In the genomic region with DNA sequence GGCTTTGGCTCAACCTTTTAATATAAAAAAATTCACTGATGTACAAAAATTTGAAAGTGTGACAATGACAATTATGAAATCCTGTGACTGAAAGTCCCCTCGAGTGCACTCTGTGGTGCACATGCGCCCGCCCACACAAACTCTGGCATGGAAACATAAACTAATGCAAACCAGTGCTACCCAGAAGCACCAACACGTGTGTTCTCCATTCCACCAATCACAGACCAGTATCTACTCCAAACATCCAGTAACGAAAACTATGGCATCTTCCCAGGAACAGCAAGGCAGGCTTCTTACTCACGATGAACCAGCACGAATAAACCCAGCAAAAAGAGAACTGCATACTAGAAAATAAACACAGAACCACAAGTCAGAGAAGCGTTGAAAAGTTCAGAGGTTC, we compare ENCODE assay signal across 18 cellular contexts. TPM values are rescaled to one million over a fixed set of nuclear protein-coding genes. Genes with fewer than 3 reads are reported as not detected.
DNase-seq lines count a peak whose midpoint lies in the region; ATAC-seq and TF ChIP-seq lines count a peak whose summit lies in the region.
"Had no signal": no experiment of that assay in that cellular context is flagged by ENCODE, and none has a peak within 500 bp of the region (broad histone marks: within the 10 kb centered on the region; RNA-seq: fewer than 3 reads in every experiment).

No MANE protein-coding gene starts in this region.

- H3K36me3 Mint-ChIP-seq in activated CD8-positive, alpha-beta T cell treated with anti-CD3 and anti-CD28 coated beads for 36 hours (ENCODE audit: low read depth): peaks cover 36% of the 10 kb centered on the region
- peaks cover 50% of the 10 kb centered on the region for H3K36me3 Mint-ChIP-seq in activated CD8-positive, alpha-beta T cell treated with anti-CD3 and anti-CD28 coated beads, Interleukin-2, amount 10 ng/mL, durations not matched to agents 7 days and 5 days (ENCODE audit: low read depth)
- H3K36me3 Mint-ChIP-seq in stimulated activated effector memory CD8-positive, alpha-beta T cell treated with anti-CD3 and anti-CD28 coated beads, Interleukin-12 subunit alpha, Interleukin-12 subunit beta, amount 100 ng/mL, for 72 hours: peaks cover 87% of the 10 kb centered on the region

- CTCF ChIA-PET in activated CD8-positive, alpha-beta T cell treated with anti-CD3 and anti-CD28 coated beads for 36 hours (lab: Charles Lee): interaction anchor here (1.4 kb wide), 1 partner anchor 13 kb away, joined by 3 read pairs; no protein-coding TSS in a partner anchor
- CTCF ChIA-PET in activated CD8-positive, alpha-beta T cell treated with anti-CD3 and anti-CD28 coated beads, Interleukin-2, amount 10 ng/mL, durations not matched to agents 7 days and 5 days (lab: Charles Lee): interaction anchor here (0.7 to 1.4 kb wide), 4 partner anchors 11 to 81 kb away, joined by 3 to 5 read pairs (median 4); no protein-coding TSS in a partner anchor

- no peaks in the 10 kb centered on the region for H3K27me3 Mint-ChIP-seq in activated CD8-positive, alpha-beta T cell treated with anti-CD3 and anti-CD28 coated beads for 36 hours
- no peaks in the 10 kb centered on the region for H3K27me3 Mint-ChIP-seq in activated CD8-positive, alpha-beta T cell treated with anti-CD3 and anti-CD28 coated beads, Interleukin-2, amount 10 ng/mL, durations not matched to agents 7 days and 5 days (ENCODE audit: low read depth)
- H3K27me3 Mint-ChIP-seq: activated B cell treated with CpG ODN at 0.5 μM for 24 hours had no signal

- H3K27ac Mint-ChIP-seq in activated CD8-positive, alpha-beta T cell treated with anti-CD3 and anti-CD28 coated beads for 36 hours: peak overlapping the region; percentile 76
- H3K27ac Mint-ChIP-seq in activated CD8-positive, alpha-beta T cell treated with anti-CD3 and anti-CD28 coated beads, Interleukin-2, amount 10 ng/mL, durations not matched to agents 7 days and 5 days: no peak overlapping the region
- peak overlapping the region; percentile 88 for H3K27ac Mint-ChIP-seq in stimulated activated effector memory CD8-positive, alpha-beta T cell treated with anti-CD3 and anti-CD28 coated beads, Interleukin-12 subunit alpha, Interleukin-12 subunit beta, amount 100 ng/mL, for 72 hours

- no peaks in the 10 kb centered on the region for H3K9me3 Mint-ChIP-seq in activated CD8-positive, alpha-beta T cell treated with anti-CD3 and anti-CD28 coated beads for 36 hours
- no peaks in the 10 kb centered on the region for H3K9me3 Mint-ChIP-seq in activated CD8-positive, alpha-beta T cell treated with anti-CD3 and anti-CD28 coated beads, Interleukin-2, amount 10 ng/mL, durations not matched to agents 7 days and 5 days (ENCODE audit: insufficient read depth)
- no peaks in the 10 kb centered on the region for H3K9me3 Mint-ChIP-seq in stimulated activated effector memory CD8-positive, alpha-beta T cell treated with anti-CD3 and anti-CD28 coated beads, Interleukin-12 subunit alpha, Interleukin-12 subunit beta, amount 100 ng/mL, for 72 hours
- H3K9me3 Mint-ChIP-seq: activated B cell treated with CpG ODN at 0.5 μM for 24 hours had no signal

- TF ChIP-seq CTCF in activated CD8-positive, alpha-beta T cell treated with anti-CD3 and anti-CD28 coated beads for 36 hours (IDR thresholded peaks at IDR 0.05): no peak

- H3K4me1 Mint-ChIP-seq in activated CD8-positive, alpha-beta T cell treated with anti-CD3 and anti-CD28 coated beads for 36 hours (ENCODE audit: low read depth): peaks cover 40% of the 10 kb centered on the region
- H3K4me1 Mint-ChIP-seq in activated CD8-positive, alpha-beta T cell treated with anti-CD3 and anti-CD28 coated beads, Interleukin-2, amount 10 ng/mL, durations not matched to agents 7 days and 5 days (ENCODE audit: low read depth): no peaks in the 10 kb centered on the region
- peaks cover 53% of the 10 kb centered on the region for H3K4me1 Mint-ChIP-seq in stimulated activated effector memory CD8-positive, alpha-beta T cell treated with anti-CD3 and anti-CD28 coated beads, Interleukin-12 subunit alpha, Interleukin-12 subunit beta, amount 100 ng/mL, for 72 hours
- H3K4me1 Mint-ChIP-seq: activated B cell treated with CpG ODN at 0.5 μM for 24 hours had no signal

- H3K27ac ChIP-seq in substantia nigra (ENCODE audit: low read depth, low read length, poor library complexity, severe bottlenecking): no peak overlapping the region
- H3K27ac ChIP-seq: hepatocyte, lower lobe of right lung, SK-N-MC, transverse colon had no signal

- intact Hi-C loops in activated CD8-positive, alpha-beta T cell treated with anti-CD3 and anti-CD28 coated beads for 36 hours (cut with micrococcal nuclease): no loop called here

- POLR2A ChIA-PET in activated CD8-positive, alpha-beta T cell treated with anti-CD3 and anti-CD28 coated beads for 36 hours (lab: Charles Lee): interaction anchor here (0.7 to 1.4 kb wide), 6 partner anchors 10 to 101 kb away, joined by 3 to 5 read pairs (median 3); partner anchors contain the start of gene ZSCAN2
- POLR2A ChIA-PET in activated CD8-positive, alpha-beta T cell treated with anti-CD3 and anti-CD28 coated beads, Interleukin-2, amount 10 ng/mL, durations not matched to agents 7 days and 5 days (lab: Charles Lee): no interaction called here

- no peak overlapping the region for H3K4me3 Mint-ChIP-seq in activated CD8-positive, alpha-beta T cell treated with anti-CD3 and anti-CD28 coated beads for 36 hours
- no peak overlapping the region for H3K4me3 Mint-ChIP-seq in activated CD8-positive, alpha-beta T cell treated with anti-CD3 and anti-CD28 coated beads, Interleukin-2, amount 10 ng/mL, durations not matched to agents 7 days and 5 days
- H3K4me3 Mint-ChIP-seq in stimulated activated effector memory CD8-positive, alpha-beta T cell treated with anti-CD3 and anti-CD28 coated beads, Interleukin-12 subunit alpha, Interleukin-12 subunit beta, amount 100 ng/mL, for 72 hours: no peak overlapping the region
- H3K4me3 Mint-ChIP-seq: activated B cell treated with CpG ODN at 0.5 μM for 24 hours had no signal

- peak; percentile 51 for ATAC-seq in activated CD8-positive, alpha-beta T cell treated with anti-CD3 and anti-CD28 coated beads for 36 hours
- no peak for ATAC-seq in activated CD8-positive, alpha-beta T cell treated with anti-CD3 and anti-CD28 coated beads, Interleukin-2, amount 10 ng/mL, durations not matched to agents 7 days and 5 days
- ATAC-seq in stimulated activated effector memory CD8-positive, alpha-beta T cell treated with anti-CD3 and anti-CD28 coated beads, Interleukin-12 subunit alpha, Interleukin-12 subunit beta, amount 100 ng/mL, for 72 hours: peak; percentile 17
- no peak for ATAC-seq in HG03565 (IDR thresholded peaks at IDR 0.05; ENCODE audit: unreplicated experiment)
- ATAC-seq: HepG2 had no signal

- peak; percentile 82 for DNase-seq in activated CD8-positive, alpha-beta T cell treated with anti-CD3 and anti-CD28 coated beads for 36 hours
- DNase-seq in activated CD8-positive, alpha-beta T cell treated with anti-CD3 and anti-CD28 coated beads, Interleukin-2, amount 10 ng/mL, durations not matched to agents 7 days and 5 days: no peak
- DNase-seq in activated CD4-positive, alpha-beta T cell treated with anti-CD3 and anti-CD28 coated beads for 48 hours: peak; percentile 77
- DNase-seq in fibroblast of peridontal ligament (ENCODE audit: extremely low read depth): peak; percentile 96
- DNase-seq in stimulated activated effector memory CD8-positive, alpha-beta T cell treated with anti-CD3 and anti-CD28 coated beads, Interleukin-12 subunit alpha, Interleukin-12 subunit beta, amount 100 ng/mL, for 72 hours (ENCODE audit: low spot score in 2 of 2): no peak
- no peak for DNase-seq in hippocampal formation (lab: John Stamatoyannopoulos, UW)
- DNase-seq in substantia nigra (lab: John Stamatoyannopoulos, UW): no peak
- DNase-seq: ACHN; activated B cell treated with CpG ODN at 0.5 μM for 24 hours; aorta; effector memory CD4-positive, alpha-beta T cell; lower lobe of right lung; NCI-H1694; transverse colon had no signal

RNA-seq across cellular contexts. Expression of gene NMB, which starts 11.7 kb away (rescaled TPM):
- total RNA-seq in activated CD8-positive, alpha-beta T cell treated with anti-CD3 and anti-CD28 coated beads for 36 hours: 1 to 10 TPM; 1.7 to 2.7 TPM
- 1 to 10 TPM; 3.3 to 4.1 TPM for total RNA-seq in activated CD8-positive, alpha-beta T cell treated with anti-CD3 and anti-CD28 coated beads, Interleukin-2, amount 10 ng/mL, durations not matched to agents 7 days and 5 days

RNA-seq across cellular contexts. Expression of gene WDR73, which starts 15.6 kb away (rescaled TPM):
- 10 to 100 TPM; 12.4 to 12.5 TPM for total RNA-seq in activated CD8-positive, alpha-beta T cell treated with anti-CD3 and anti-CD28 coated beads for 36 hours
- 10 to 100 TPM; 22.1 to 23.8 TPM for total RNA-seq in activated CD8-positive, alpha-beta T cell treated with anti-CD3 and anti-CD28 coated beads, Interleukin-2, amount 10 ng/mL, durations not matched to agents 7 days and 5 days

RNA-seq across cellular contexts. Expression of gene SEC11A, which starts 46.2 kb away (rescaled TPM):
- 10 to 100 TPM; 82.3 to 87.8 TPM for total RNA-seq in activated CD8-positive, alpha-beta T cell treated with anti-CD3 and anti-CD28 coated beads for 36 hours
- total RNA-seq in activated CD8-positive, alpha-beta T cell treated with anti-CD3 and anti-CD28 coated beads, Interleukin-2, amount 10 ng/mL, durations not matched to agents 7 days and 5 days: 100 to 1,000 TPM; 117 to 119 TPM

Comparison
In these comparisons a context has a peak if more than half of its experiments do, and no peak if none do; other contexts are left out.
1. ATAC-seq: peak in activated CD8-positive, alpha-beta T cell treated with anti-CD3 and anti-CD28 coated beads for 36 hours (single experiment) and stimulated activated effector memory CD8-positive, alpha-beta T cell treated with anti-CD3 and anti-CD28 coated beads, Interleukin-12 subunit alpha, Interleukin-12 subunit beta, amount 100 ng/mL, for 72 hours (single experiment); none in activated CD8-positive, alpha-beta T cell treated with anti-CD3 and anti-CD28 coated beads, Interleukin-2, amount 10 ng/mL, durations not matched to agents 7 days and 5 days (single experiment) and HG03565 (single experiment).
2. DNase-seq: peak in activated CD8-positive, alpha-beta T cell treated with anti-CD3 and anti-CD28 coated beads for 36 hours (single experiment), activated CD4-positive, alpha-beta T cell treated with anti-CD3 and anti-CD28 coated beads for 48 hours (single experiment) and fibroblast of peridontal ligament (single experiment); none in activated CD8-positive, alpha-beta T cell treated with anti-CD3 and anti-CD28 coated beads, Interleukin-2, amount 10 ng/mL, durations not matched to agents 7 days and 5 days (single experiment), stimulated activated effector memory CD8-positive, alpha-beta T cell treated with anti-CD3 and anti-CD28 coated beads, Interleukin-12 subunit alpha, Interleukin-12 subunit beta, amount 100 ng/mL, for 72 hours (0 of 2), hippocampal formation (0 of 2) and substantia nigra (0 of 49).